In genomic region chr19:30927705-30928104, GRCh38 we compare ENCODE assay signal across 24 cellular contexts.
"Had no signal": no experiment of that assay in that cellular context is flagged by ENCODE, and none has a peak within 500 bp of the region (broad histone marks: within the 10 kb centered on the region; RNA-seq: fewer than 3 reads in every experiment).

No MANE protein-coding gene starts in this region.

- H3K36me3 ChIP-seq: stomach, suprapubic skin, thoracic aorta, thyroid gland, tibial artery, tibial nerve, transverse colon, upper lobe of left lung, upper lobe of right lung, uterus, vagina had no signal

- H3K9me3 ChIP-seq: suprapubic skin, testis, thoracic aorta, thyroid gland, transverse colon, upper lobe of right lung, uterus, vagina had no signal

- DNase-seq: stimulated activated CD4-positive, alpha-beta T cell treated with anti-CD3 and anti-CD28 coated beads, Interleukin-2, amount 100 ng/mL, for 48 hours; stimulated activated CD4-positive, alpha-beta T cell treated with anti-CD3 and anti-CD28 coated beads, Interleukin-4, amount 100 ng/mL, for 1 hour; stimulated activated CD4-positive, alpha-beta T cell treated with anti-CD3 and anti-CD28 coated beads, Interleukin-4, amount 100 ng/mL, for 24 hours; stimulated activated CD4-positive, alpha-beta T cell treated with anti-CD3 and anti-CD28 coated beads, Interleukin-4, amount 100 ng/mL, for 4 hours; stimulated activated CD8-positive, alpha-beta memory T cell treated with anti-CD3 and anti-CD28 coated beads, Interleukin-4, amount 100 ng/mL, for 48 hours; stimulated activated naive B cell treated with anti-CD40 and anti-IgM and Interleukin-4, amounts not matched to agents 10 μg/mL and 1 μg/mL and 100 μg/mL, for 72 hours; stimulated activated naive CD4-positive, alpha-beta T cell; stimulated activated naive CD4-positive, alpha-beta T cell treated with Interleukin-2 at 50 U/mL for 16 hours; stimulated activated naive CD8-positive, alpha-beta T cell treated with anti-CD3 and anti-CD28 coated beads, Interleukin-15, amount 100 ng/mL, for 72 hours; stimulated activated naive CD8-positive, alpha-beta T cell treated with anti-CD3 and anti-CD28 coated beads, Interleukin-15, Interleukin-2, amounts not matched to agents 100 U/mL and 50 U/mL, for 24 hours; stomach; substantia nigra; testis; thyroid gland; tibial artery; transverse colon; trophoblast cell; upper lobe of left lung; upper lobe of right lung; uterus had no signal

- H3K27ac ChIP-seq: stomach, suprapubic skin, testis, thoracic aorta, thyroid gland, tibial artery, tibial nerve, transverse colon, upper lobe of left lung, upper lobe of right lung, uterus, vagina had no signal

- H3K4me1 ChIP-seq: suprapubic skin, testis, thyroid gland, tibial artery, upper lobe of right lung, uterus, vagina had no signal

- H3K27me3 ChIP-seq: testis, thyroid gland, tibial artery, tibial nerve, transverse colon, upper lobe of left lung, upper lobe of right lung, uterus, vagina had no signal

- H3K4me3 ChIP-seq: stomach, suprapubic skin, testis, thoracic aorta, thyroid gland, tibial artery, tibial nerve, transverse colon, upper lobe of left lung, upper lobe of right lung, uterus, vagina had no signal
